8 cellular contexts compared by ENCODE assay signal in genomic region chr17:81509687-81510523, GRCh38. TPM values are rescaled to one million over a fixed set of nuclear protein-coding genes. Genes with fewer than 3 reads are reported as not detected.
A peak's percentile ranks its signal among the peaks of the same experiment; 100 is the strongest.
DNase-seq lines count a peak whose midpoint lies in the region; ATAC-seq lines count a peak whose summit lies in the region.

No MANE protein-coding gene starts in this region.

- peaks cover 39% of the 10 kb centered on the region for H3K36me3 ChIP-seq in ACC112 (ENCODE audit: insufficient read depth, low read length)
- H3K36me3 ChIP-seq in iPS-15b (ENCODE audit: control insufficient read depth, insufficient read depth, low read length), result peaks cover 35% of the 10 kb centered on the region

- peak overlapping the region; percentile 50 for H3K27ac ChIP-seq in ACC112 (ENCODE audit: low read depth, low read length)

- H3K9me3 Mint-ChIP-seq in IgD-negative memory B cell, result no peaks in the 10 kb centered on the region

- H3K4me1 Mint-ChIP-seq in IgD-negative memory B cell, result peaks cover 25 to 33% (median 27%) of the 10 kb centered on the region in 3 donors

- no peak for ATAC-seq in HG02642 (IDR thresholded peaks at IDR 0.05; ENCODE audit: poor library complexity, unreplicated experiment)

- no peaks in the 10 kb centered on the region for H3K27me3 Mint-ChIP-seq in IgD-negative memory B cell

- no peaks in the 10 kb centered on the region for H3K9me3 ChIP-seq in iPS-15b (ENCODE audit: control insufficient read depth, insufficient read depth, low read length)

- no peaks in the 10 kb centered on the region for H3K27me3 ChIP-seq in ACC112 (ENCODE audit: insufficient read depth, low read length)
- H3K27me3 ChIP-seq in iPS-15b (ENCODE audit: control insufficient read depth, insufficient read depth, low read length), result no peaks in the 10 kb centered on the region

- H3K36me3 Mint-ChIP-seq in IgD-negative memory B cell, result peaks cover 26% of the 10 kb centered on the region

- H3K79me2 ChIP-seq in ACC112 (ENCODE audit: control insufficient read depth, insufficient read depth, low read length, unreplicated experiment), result peaks cover 38% of the 10 kb centered on the region

- H2AFZ ChIP-seq in ACC112 (ENCODE audit: low read length, unreplicated experiment), result no peak overlapping the region

- H3K9ac ChIP-seq in iPS-15b (ENCODE audit: low read depth, low read length), result peak overlapping the region; percentile 95

- H3K27ac Mint-ChIP-seq in IgD-negative memory B cell, result peak overlapping the region; percentile 14 to 99 (median 96)

- peak overlapping the region; percentile 94 to 99 (median 97) for H3K4me3 Mint-ChIP-seq in IgD-negative memory B cell

- H3K4me3 ChIP-seq in ACC112 (ENCODE audit: low read depth, low read length), result peak overlapping the region; percentile 98
- peak overlapping the region; percentile 95 for H3K4me3 ChIP-seq in iPS-15b (ENCODE audit: low read depth, low read length)

- H3K4me1 ChIP-seq in ACC112 (ENCODE audit: control insufficient read depth, insufficient read depth, low read length, unreplicated experiment), result peaks cover 9% of the 10 kb centered on the region
- no peaks in the 10 kb centered on the region for H3K4me1 ChIP-seq in iPS-15b (ENCODE audit: control insufficient read depth, insufficient read depth, low read length)

- DNase-seq in activated T-helper 9 cell treated with anti-CD3 and anti-CD28 coated beads, Interleukin-2, amount 50 U/mL, for 16 hours (ENCODE audit: low read depth), result peak; percentile 32
- DNase-seq in stimulated activated CD4-positive, alpha-beta T cell treated with anti-CD3 and anti-CD28 coated beads, Interleukin-4, amount 100 ng/mL, for 4 hours, result peak; percentile 45 to 52
- DNase-seq in NCI-H510A treated with DMSO at 0.1 percent for 48 hours (lab: John Stamatoyannopoulos, UW) (no peak), NCI-H446 (lab: John Stamatoyannopoulos, UW) (no peak)

RNA-seq across cellular contexts. Expression of gene ACTG1, which starts 2.7 kb away (rescaled TPM):
- polyA plus RNA-seq in IgD-negative memory B cell, result 1,302 TPM

RNA-seq across cellular contexts. Expression of gene FSCN2, which starts 18.3 kb away (rescaled TPM):
- 0.83 TPM for polyA plus RNA-seq in IgD-negative memory B cell

RNA-seq across cellular contexts. Expression of gene FAAP100, which starts 42.2 kb away (rescaled TPM):
- 25.6 TPM for polyA plus RNA-seq in IgD-negative memory B cell

Comparison
In these comparisons a context has a peak if more than half of its experiments do, and no peak if none do; other contexts are left out.
1. DNase-seq: peak in activated T-helper 9 cell treated with anti-CD3 and anti-CD28 coated beads, Interleukin-2, amount 50 U/mL, for 16 hours (single experiment) and stimulated activated CD4-positive, alpha-beta T cell treated with anti-CD3 and anti-CD28 coated beads, Interleukin-4, amount 100 ng/mL, for 4 hours (2 of 2); none in NCI-H510A treated with DMSO at 0.1 percent for 48 hours (single experiment) and NCI-H446 (0 of 2).